9 cellular contexts compared by ENCODE assay signal in genomic region chr6:73644941-73645591, GRCh38. TPM values are rescaled to one million over a fixed set of nuclear protein-coding genes. Genes with fewer than 3 reads are reported as not detected.
DNase-seq lines count a peak whose midpoint lies in the region; ATAC-seq, FAIRE-seq and TF ChIP-seq lines count a peak whose summit lies in the region.
"Had no signal": no experiment of that assay in that cellular context is flagged by ENCODE, and none has a peak within 500 bp of the region (broad histone marks: within the 10 kb centered on the region; RNA-seq: fewer than 3 reads in every experiment).

No MANE protein-coding gene starts in this region.

- H3K27me3 ChIP-seq in mesendoderm (ENCODE audit: insufficient read depth, low read length, poor library complexity) (no peaks in the 10 kb centered on the region), small intestine (ENCODE audit: control insufficient read depth in 2 of 2, insufficient read depth in 2 of 2, low read length in 2 of 2) (no peaks in the 10 kb centered on the region)

- no peak overlapping the region for H4K5ac ChIP-seq in mesendoderm (ENCODE audit: low read length)

- no peak overlapping the region for H2AK5ac ChIP-seq in mesendoderm (ENCODE audit: low read length)

- H3K79me1 ChIP-seq in mesendoderm (ENCODE audit: low read length) = no peaks in the 10 kb centered on the region

- H2BK15ac ChIP-seq in mesendoderm (replicated peaks; ENCODE audit: low read depth) = no peak overlapping the region

- H3K18ac ChIP-seq in mesendoderm (ENCODE audit: low read length) = no peak overlapping the region

- CTCF ChIA-PET in HEK293 (lab: Yijun Ruan, JAX) = interaction anchor here (1.0 to 1.6 kb wide), 6 partner anchors 8 to 256 kb away, joined by 3 to 6 read pairs (median 4); no protein-coding TSS in a partner anchor

- POLR2A ChIA-PET in HEK293 (lab: Yijun Ruan, JAX) = interaction anchor here (0.6 to 1.9 kb wide), 4 partner anchors 22 to 382 kb away, joined by 3 to 12 read pairs (median 7); partner anchors contain the start of genes EEF1A1 and KHDC1

- H3K9ac ChIP-seq in mesendoderm (ENCODE audit: low read length) = peak overlapping the region; percentile 33

- H3K56ac ChIP-seq in mesendoderm (ENCODE audit: low read length) = peak overlapping the region; percentile 73

- H3K4me1 ChIP-seq in HEK293 (ENCODE audit: control insufficient read depth, insufficient read depth, low read length) = no peaks in the 10 kb centered on the region
- no peaks in the 10 kb centered on the region for H3K4me1 ChIP-seq in mesendoderm (ENCODE audit: control insufficient read depth, low read depth, low read length)
- H3K4me1 ChIP-seq in small intestine (ENCODE audit: control insufficient read depth in 2 of 2, insufficient read depth in 1 of 2, low read depth in 1 of 2, low read length in 1 of 2) = no peaks in the 10 kb centered on the region

- FAIRE-seq in small intestine (lab: Jason Lieb, UNC) = no peak

- H3K4me3 ChIP-seq in HEK293 (ENCODE audit: low read depth, low read length) (peak overlapping the region; percentile 42), astrocyte of the spinal cord (ENCODE audit: low read depth, low read length) (peak overlapping the region; percentile 21), mesendoderm (ENCODE audit: low read length) (no peak overlapping the region), small intestine (ENCODE audit: low read depth in 1 of 2, low read length in 2 of 2) (peak overlapping the region in 1 of 2 donors; percentile 26)

- H4K8ac ChIP-seq in mesendoderm (ENCODE audit: low read depth, low read length) = no peak overlapping the region

- no peak for TF ChIP-seq CTCF in 22Rv1 (IDR thresholded peaks at IDR 0.05)
- no peak for TF ChIP-seq CTCF in HEK293 (tag by site-specific recombination; IDR thresholded peaks at IDR 0.05)
- TF ChIP-seq CTCF in astrocyte of the spinal cord (IDR thresholded peaks at IDR 0.05; ENCODE audit: low read depth, low read length) = no peak
- no peak for TF ChIP-seq CTCF in omental fat pad (IDR thresholded peaks at IDR 0.05)

- DNase-seq in astrocyte of the spinal cord (ENCODE audit: low read depth, low spot score) (no peak), mesendoderm (no peak), omental fat pad (ENCODE audit: low spot score) (no peak), small intestine (no peak), NOMO-1 treated with DMSO at 0.1 percent for 48 hours (lab: John Stamatoyannopoulos, UW; ENCODE audit: unreplicated experiment) (no peak)
- DNase-seq in activated CD4-positive, alpha-beta T cell treated with anti-CD3 and anti-CD28 coated beads, Interleukin-2, amount 50 U/mL, for 1 hour = no peak
- DNase-seq: effector CD8-positive, alpha-beta T cell had no signal

- H3K9me3 ChIP-seq in HEK293 (ENCODE audit: control insufficient read depth, insufficient read depth, low read depth, low read length) (no peaks in the 10 kb centered on the region), small intestine (ENCODE audit: control insufficient read depth, low read depth) (no peaks in the 10 kb centered on the region)

- peak overlapping the region; percentile 66 for H3K4me2 ChIP-seq in mesendoderm (ENCODE audit: low read length)

- no peak overlapping the region for H2BK5ac ChIP-seq in mesendoderm (ENCODE audit: low read length)

- H3K79me2 ChIP-seq in mesendoderm (ENCODE audit: control insufficient read depth, insufficient read depth, low read length) = no peaks in the 10 kb centered on the region

- no peak overlapping the region for H2BK120ac ChIP-seq in mesendoderm (ENCODE audit: low read depth, low read length)

- in situ Hi-C loops in astrocyte of the spinal cord (cut with HindIII; ENCODE audit: low sequenced_read_pairs) = no loop called here

- H3K4ac ChIP-seq in mesendoderm (ENCODE audit: low read depth, low read length) = no peak overlapping the region

- H3K27ac ChIP-seq in 22Rv1 (peak overlapping the region; percentile 53), HEK293 (ENCODE audit: extremely low read depth, low read depth, low read length) (no peak overlapping the region), mesendoderm (ENCODE audit: low read depth, low read length) (no peak overlapping the region), small intestine (ENCODE audit: low read depth in 1 of 2, low read length in 1 of 2) (no peak overlapping the region)

- H3K36me3 ChIP-seq in HEK293 (ENCODE audit: control insufficient read depth in 2 of 2, insufficient read depth in 1 of 2, low read length in 2 of 2) = peaks cover 2 to 15% of the 10 kb centered on the region in 2 experiments
- no peaks in the 10 kb centered on the region for H3K36me3 ChIP-seq in mesendoderm (ENCODE audit: control insufficient read depth, insufficient read depth, low read length)
- no peaks in the 10 kb centered on the region for H3K36me3 ChIP-seq in small intestine (ENCODE audit: control insufficient read depth in 2 of 2, insufficient read depth in 2 of 2, low read length in 2 of 2)

- H3K23ac ChIP-seq in mesendoderm (ENCODE audit: low read length) = no peak overlapping the region

- ATAC-seq in omental fat pad (ENCODE audit: low FRiP score) = no peak

- no CpG with 5 or more reads among the region's 10 CpGs for WGBS in mesendoderm (ENCODE audit: extremely low coverage, insufficient coverage, low lambda C conversion rate)
- 25 to 31% (median 30%) methylated on average over 10 of the region's 10 CpGs for WGBS in small intestine, 3 donors

TF ChIP-seq in HEK293, 187 proteins besides CTCF, POLR2A, EP300 and RAD21:
- TF ChIP-seq ZNF335 (tag by site-specific recombination; conservative IDR thresholded peaks at IDR 0.05) = peak; percentile 94
- TF ChIP-seq PRDM1 (tag by site-specific recombination; IDR thresholded peaks at IDR 0.05) = peak; percentile 89
- no peak for TF ChIP-seq TRIM28 (IDR thresholded peaks at IDR 0.05; ENCODE audit: borderline replicate concordance, low read length)
- peak; percentile 82 for TF ChIP-seq PRDM6 (tag by site-specific recombination; IDR thresholded peaks at IDR 0.05)
- TF ChIP-seq ZNF223 (tag by site-specific recombination; IDR thresholded peaks at IDR 0.05) = 0 out of 2 replicates have a peak, but pooled peaks have one; percentile 11
- TF ChIP-seq ZBTB8A (tag by site-specific recombination; IDR thresholded peaks at IDR 0.05) = 0 out of 2 replicates have a peak, but pooled peaks have one; percentile 25
- TF ChIP-seq ZBTB20 (tag by site-specific recombination; IDR thresholded peaks at IDR 0.05) = peak; percentile 34; the same call in 1 of the 2 replicates
- TF ChIP-seq RBAK (tag by site-specific recombination; IDR thresholded peaks at IDR 0.05) = no peak
- TF ChIP-seq PRDM10 (tag by site-specific recombination; IDR thresholded peaks at IDR 0.05) = 0 out of 2 replicates have a peak, but pooled peaks have one; percentile 50
- 0 out of 2 replicates have a peak, but pooled peaks have one; percentile 23 for TF ChIP-seq ZNF2 (tag by site-specific recombination; IDR thresholded peaks at IDR 0.05)

RNA-seq across cellular contexts. Expression of gene SLC17A5, which starts 8.7 kb away (rescaled TPM):
- 3.8 TPM for polyA plus RNA-seq in mesendoderm (2013, experiment 1 of 2)
- 4.4 TPM for polyA plus RNA-seq in mesendoderm (2013, experiment 2 of 2)
- 10 to 100 TPM; 18.9 to 36.5 (median 28.0) TPM for total RNA-seq in omental fat pad
- 10 to 100 TPM in 1 of 3 donors, 1 to 10 TPM in 2; 4.9 to 17.5 (median 5.4) TPM for polyA plus RNA-seq in small intestine

RNA-seq across cellular contexts. Expression of gene CD109, which starts 50.9 kb away (rescaled TPM):
- polyA plus RNA-seq in mesendoderm (2013, experiment 1 of 2) = 1.5 TPM
- 1.4 TPM for polyA plus RNA-seq in mesendoderm (2013, experiment 2 of 2)
- 10 to 100 TPM; 13.4 to 29.3 (median 20.2) TPM for total RNA-seq in omental fat pad
- polyA plus RNA-seq in small intestine = under 1 TPM in 2 of 3 donors, not detected in 1; under 0.01 to 0.98 TPM
